In genomic region chr7:51316262-51316665, GRCh38 we compare ENCODE assay signal across 1 cellular context.
A peak's percentile ranks its signal among the peaks of the same experiment; 100 is the strongest.
TF ChIP-seq lines count a peak whose summit lies in the region.

No MANE protein-coding gene starts in this region.

TF ChIP-seq in HepG2, 621 proteins besides CTCF, POLR2A, EP300 and RAD21 (continued from another document and continues in another):
- TF ChIP-seq CREM (IDR thresholded peaks at IDR 0.05): no peak
- TF ChIP-seq CREM (CRISPR knock-in tag; IDR thresholded peaks at IDR 0.05): no peak
- TF ChIP-seq, protein P1, sequence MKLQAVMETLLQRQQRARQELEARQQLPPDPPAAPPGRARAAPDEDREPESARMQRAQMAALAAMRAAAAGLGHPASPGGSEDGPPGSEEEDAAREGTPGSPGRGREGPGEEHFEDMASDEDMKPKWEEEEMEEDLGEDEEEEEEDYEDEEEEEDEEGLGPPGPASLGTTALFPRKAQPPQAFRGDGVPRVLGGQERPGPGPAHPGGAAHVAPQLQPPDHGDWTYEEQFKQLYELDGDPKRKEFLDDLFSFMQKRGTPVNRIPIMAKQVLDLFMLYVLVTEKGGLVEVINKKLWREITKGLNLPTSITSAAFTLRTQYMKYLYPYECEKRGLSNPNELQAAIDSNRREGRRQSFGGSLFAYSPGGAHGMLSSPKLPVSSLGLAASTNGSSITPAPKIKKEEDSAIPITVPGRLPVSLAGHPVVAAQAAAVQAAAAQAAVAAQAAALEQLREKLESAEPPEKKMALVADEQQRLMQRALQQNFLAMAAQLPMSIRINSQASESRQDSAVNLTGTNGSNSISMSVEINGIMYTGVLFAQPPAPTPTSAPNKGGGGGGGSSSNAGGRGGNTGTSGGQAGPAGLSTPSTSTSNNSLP (IDR thresholded peaks at IDR 0.05; ENCODE audit: low read depth, low read length): no peak
- no peak for TF ChIP-seq ZHX2 (IDR thresholded peaks at IDR 0.05; ENCODE audit: low read depth)
- TF ChIP-seq ZHX2 (CRISPR knock-in tag; IDR thresholded peaks at IDR 0.05; ENCODE audit: borderline replicate concordance): no peak
- TF ChIP-seq, protein P2, sequence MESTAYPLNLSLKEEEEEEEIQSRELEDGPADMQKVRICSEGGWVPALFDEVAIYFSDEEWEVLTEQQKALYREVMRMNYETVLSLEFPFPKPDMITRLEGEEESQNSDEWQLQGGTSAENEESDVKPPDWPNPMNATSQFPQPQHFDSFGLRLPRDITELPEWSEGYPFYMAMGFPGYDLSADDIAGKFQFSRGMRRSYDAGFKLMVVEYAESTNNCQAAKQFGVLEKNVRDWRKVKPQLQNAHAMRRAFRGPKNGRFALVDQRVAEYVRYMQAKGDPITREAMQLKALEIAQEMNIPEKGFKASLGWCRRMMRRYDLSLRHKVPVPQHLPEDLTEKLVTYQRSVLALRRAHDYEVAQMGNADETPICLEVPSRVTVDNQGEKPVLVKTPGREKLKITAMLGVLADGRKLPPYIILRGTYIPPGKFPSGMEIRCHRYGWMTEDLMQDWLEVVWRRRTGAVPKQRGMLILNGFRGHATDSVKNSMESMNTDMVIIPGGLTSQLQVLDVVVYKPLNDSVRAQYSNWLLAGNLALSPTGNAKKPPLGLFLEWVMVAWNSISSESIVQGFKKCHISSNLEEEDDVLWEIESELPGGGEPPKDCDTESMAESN (CRISPR knock-in tag; conservative IDR thresholded peaks at IDR 0.05): 0 out of 2 replicates have a peak, but pooled peaks have one; percentile 10
- TF ChIP-seq PCBP1 (IDR thresholded peaks at IDR 0.05; ENCODE audit: borderline replicate concordance, low read depth, low read length): no peak
- no peak for TF ChIP-seq HNRNPH1 (optimal IDR thresholded peaks at IDR 0.05; ENCODE audit: low read depth, low read length)
- TF ChIP-seq ZSCAN21 (CRISPR knock-in tag; IDR thresholded peaks at IDR 0.05; ENCODE audit: borderline replicate concordance): peak; percentile 93
- peak; percentile 82; the same call in 1 of the 2 replicates for TF ChIP-seq ZNF235 (CRISPR knock-in tag; IDR thresholded peaks at IDR 0.05; ENCODE audit: borderline replicate concordance)
- no peak for TF ChIP-seq RELA (CRISPR knock-in tag; IDR thresholded peaks at IDR 0.05)
- TF ChIP-seq KDM5B (CRISPR knock-in tag; IDR thresholded peaks at IDR 0.05; ENCODE audit: borderline replicate concordance): 0 out of 2 replicates have a peak, but pooled peaks have one; percentile 10
- no peak for TF ChIP-seq FOXA1 (IDR thresholded peaks at IDR 0.05)
- TF ChIP-seq FOXA1 (CRISPR knock-in tag; IDR thresholded peaks at IDR 0.05): peak; percentile 38
- 0 out of 2 replicates have a peak, but pooled peaks have one; percentile 48 for TF ChIP-seq HNRNPL (IDR thresholded peaks at IDR 0.05; ENCODE audit: low read depth, low read length)
- no peak for TF ChIP-seq ADNP (CRISPR knock-in tag; IDR thresholded peaks at IDR 0.05)
- TF ChIP-seq GFI1 (CRISPR knock-in tag; IDR thresholded peaks at IDR 0.05; ENCODE audit: borderline replicate concordance): no peak
- TF ChIP-seq U2AF1 (optimal IDR thresholded peaks at IDR 0.05; ENCODE audit: low read depth, low read length): no peak
- TF ChIP-seq ZC3H13 (CRISPR knock-in tag; IDR thresholded peaks at IDR 0.05): 0 out of 2 replicates have a peak, but pooled peaks have one; percentile 36
- no peak for TF ChIP-seq FOXA3 (CRISPR knock-in tag; IDR thresholded peaks at IDR 0.05)
- no peak for TF ChIP-seq PPARG (CRISPR knock-in tag; conservative IDR thresholded peaks at IDR 0.05)
- TF ChIP-seq REST (IDR thresholded peaks at IDR 0.05; ENCODE audit: borderline replicate concordance in 1 of 2, low read depth in 1 of 2, low read length in 2 of 2): no peak
- TF ChIP-seq, protein P3, sequence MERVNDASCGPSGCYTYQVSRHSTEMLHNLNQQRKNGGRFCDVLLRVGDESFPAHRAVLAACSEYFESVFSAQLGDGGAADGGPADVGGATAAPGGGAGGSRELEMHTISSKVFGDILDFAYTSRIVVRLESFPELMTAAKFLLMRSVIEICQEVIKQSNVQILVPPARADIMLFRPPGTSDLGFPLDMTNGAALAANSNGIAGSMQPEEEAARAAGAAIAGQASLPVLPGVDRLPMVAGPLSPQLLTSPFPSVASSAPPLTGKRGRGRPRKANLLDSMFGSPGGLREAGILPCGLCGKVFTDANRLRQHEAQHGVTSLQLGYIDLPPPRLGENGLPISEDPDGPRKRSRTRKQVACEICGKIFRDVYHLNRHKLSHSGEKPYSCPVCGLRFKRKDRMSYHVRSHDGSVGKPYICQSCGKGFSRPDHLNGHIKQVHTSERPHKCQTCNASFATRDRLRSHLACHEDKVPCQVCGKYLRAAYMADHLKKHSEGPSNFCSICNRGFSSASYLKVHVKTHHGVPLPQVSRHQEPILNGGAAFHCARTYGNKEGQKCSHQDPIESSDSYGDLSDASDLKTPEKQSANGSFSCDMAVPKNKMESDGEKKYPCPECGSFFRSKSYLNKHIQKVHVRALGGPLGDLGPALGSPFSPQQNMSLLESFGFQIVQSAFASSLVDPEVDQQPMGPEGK (CRISPR knock-in tag; IDR thresholded peaks at IDR 0.05): no peak
- no peak for TF ChIP-seq ZNF598 (CRISPR knock-in tag; IDR thresholded peaks at IDR 0.05; ENCODE audit: borderline replicate concordance)
- no peak for TF ChIP-seq THAP11 (CRISPR knock-in tag; IDR thresholded peaks at IDR 0.05)
- TF ChIP-seq MYC (CRISPR knock-in tag; IDR thresholded peaks at IDR 0.05; ENCODE audit: borderline replicate concordance): no peak
- peak; percentile 44; the same call in 1 of the 3 replicates for TF ChIP-seq MXI1 (IDR thresholded peaks at IDR 0.05; ENCODE audit: borderline replicate concordance, low read depth, low read length)
- TF ChIP-seq MIER3 (CRISPR knock-in tag; IDR thresholded peaks at IDR 0.05; ENCODE audit: borderline replicate concordance): no peak
- TF ChIP-seq ATF7-NPFF (CRISPR knock-in tag; IDR thresholded peaks at IDR 0.05; ENCODE audit: low read depth): 0 out of 2 replicates have a peak, but pooled peaks have one; percentile 4
- TF ChIP-seq RBFOX2 (IDR thresholded peaks at IDR 0.05; ENCODE audit: low read depth, low read length): peak; percentile 66
- 0 out of 2 replicates have a peak, but pooled peaks have one; percentile 43 for TF ChIP-seq MAX (IDR thresholded peaks at IDR 0.05)
- no peak for TF ChIP-seq HOXD1 (CRISPR knock-in tag; IDR thresholded peaks at IDR 0.05)
- no peak for TF ChIP-seq ZNF589 (CRISPR knock-in tag; conservative IDR thresholded peaks at IDR 0.05)
- no peak for TF ChIP-seq HNF4A (CRISPR knock-in tag; IDR thresholded peaks at IDR 0.05)
- TF ChIP-seq MXD1 (CRISPR knock-in tag; IDR thresholded peaks at IDR 0.05): no peak
- no peak for TF ChIP-seq GATAD1 (CRISPR knock-in tag; IDR thresholded peaks at IDR 0.05)
- no peak for TF ChIP-seq TEF (CRISPR knock-in tag; IDR thresholded peaks at IDR 0.05)
- TF ChIP-seq, protein P4, sequence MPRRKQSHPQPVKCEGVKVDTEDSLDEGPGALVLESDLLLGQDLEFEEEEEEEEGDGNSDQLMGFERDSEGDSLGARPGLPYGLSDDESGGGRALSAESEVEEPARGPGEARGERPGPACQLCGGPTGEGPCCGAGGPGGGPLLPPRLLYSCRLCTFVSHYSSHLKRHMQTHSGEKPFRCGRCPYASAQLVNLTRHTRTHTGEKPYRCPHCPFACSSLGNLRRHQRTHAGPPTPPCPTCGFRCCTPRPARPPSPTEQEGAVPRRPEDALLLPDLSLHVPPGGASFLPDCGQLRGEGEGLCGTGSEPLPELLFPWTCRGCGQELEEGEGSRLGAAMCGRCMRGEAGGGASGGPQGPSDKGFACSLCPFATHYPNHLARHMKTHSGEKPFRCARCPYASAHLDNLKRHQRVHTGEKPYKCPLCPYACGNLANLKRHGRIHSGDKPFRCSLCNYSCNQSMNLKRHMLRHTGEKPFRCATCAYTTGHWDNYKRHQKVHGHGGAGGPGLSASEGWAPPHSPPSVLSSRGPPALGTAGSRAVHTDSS (CRISPR knock-in tag; conservative IDR thresholded peaks at IDR 0.05): no peak
- no peak for TF ChIP-seq HNRNPUL1 (IDR thresholded peaks at IDR 0.05; ENCODE audit: low read depth, low read length)
